Comparison of ENCODE assay signal across 2 cellular contexts in the genomic region with DNA sequence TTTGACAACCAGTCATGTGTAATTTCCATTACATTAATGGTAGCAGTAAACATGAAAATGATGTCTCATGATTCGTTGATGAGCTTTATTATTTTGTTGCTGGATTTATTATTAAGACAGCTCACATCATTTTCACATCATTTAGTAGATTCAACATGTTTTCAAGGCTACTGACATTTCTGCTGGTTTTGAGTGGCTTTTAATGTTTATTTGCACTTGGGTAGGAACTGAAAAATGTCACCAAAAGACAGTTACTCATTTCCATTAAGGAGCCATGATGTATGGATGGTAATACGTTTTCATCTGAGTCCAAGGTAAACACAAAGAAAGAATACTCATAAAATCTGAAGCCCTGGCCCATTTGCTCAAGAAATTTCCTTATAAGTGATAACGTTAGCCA.
TF ChIP-seq lines count a peak whose summit lies in the region.

No MANE protein-coding gene starts in this region.

TF ChIP-seq in A549, 52 proteins besides CTCF, POLR2A, EP300 and RAD21 (continued from another document):
- TF ChIP-seq EHMT2 (IDR thresholded peaks at IDR 0.05; ENCODE audit: low read depth) (no peak), NFE2L2 (conservative IDR thresholded peaks at IDR 0.05; ENCODE audit: low read length) (no peak), ESRRA (IDR thresholded peaks at IDR 0.05; ENCODE audit: borderline replicate concordance, low read length) (no peak), FOSL2 (IDR thresholded peaks at IDR 0.05) (no peak), FOSL2 (CRISPR knock-in tag; IDR thresholded peaks at IDR 0.05) (no peak), NPAS2 (CRISPR knock-in tag; IDR thresholded peaks at IDR 0.05; ENCODE audit: borderline replicate concordance) (no peak), ZNF302 (CRISPR knock-in tag; IDR thresholded peaks at IDR 0.05) (no peak), RFX5 (IDR thresholded peaks at IDR 0.05) (no peak), SMC3 (IDR thresholded peaks at IDR 0.05) (no peak)
- TF ChIP-seq, protein P1, sequence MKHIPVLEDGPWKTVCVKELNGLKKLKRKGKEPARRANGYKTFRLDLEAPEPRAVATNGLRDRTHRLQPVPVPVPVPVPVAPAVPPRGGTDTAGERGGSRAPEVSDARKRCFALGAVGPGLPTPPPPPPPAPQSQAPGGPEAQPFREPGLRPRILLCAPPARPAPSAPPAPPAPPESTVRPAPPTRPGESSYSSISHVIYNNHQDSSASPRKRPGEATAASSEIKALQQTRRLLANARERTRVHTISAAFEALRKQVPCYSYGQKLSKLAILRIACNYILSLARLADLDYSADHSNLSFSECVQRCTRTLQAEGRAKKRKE (CRISPR knock-in tag; IDR thresholded peaks at IDR 0.05; ENCODE audit: low read depth), result no peak

TF ChIP-seq in GM23338, 12 proteins besides CTCF, POLR2A, EP300 and RAD21 (continued from another document):
- TF ChIP-seq, protein P2, sequence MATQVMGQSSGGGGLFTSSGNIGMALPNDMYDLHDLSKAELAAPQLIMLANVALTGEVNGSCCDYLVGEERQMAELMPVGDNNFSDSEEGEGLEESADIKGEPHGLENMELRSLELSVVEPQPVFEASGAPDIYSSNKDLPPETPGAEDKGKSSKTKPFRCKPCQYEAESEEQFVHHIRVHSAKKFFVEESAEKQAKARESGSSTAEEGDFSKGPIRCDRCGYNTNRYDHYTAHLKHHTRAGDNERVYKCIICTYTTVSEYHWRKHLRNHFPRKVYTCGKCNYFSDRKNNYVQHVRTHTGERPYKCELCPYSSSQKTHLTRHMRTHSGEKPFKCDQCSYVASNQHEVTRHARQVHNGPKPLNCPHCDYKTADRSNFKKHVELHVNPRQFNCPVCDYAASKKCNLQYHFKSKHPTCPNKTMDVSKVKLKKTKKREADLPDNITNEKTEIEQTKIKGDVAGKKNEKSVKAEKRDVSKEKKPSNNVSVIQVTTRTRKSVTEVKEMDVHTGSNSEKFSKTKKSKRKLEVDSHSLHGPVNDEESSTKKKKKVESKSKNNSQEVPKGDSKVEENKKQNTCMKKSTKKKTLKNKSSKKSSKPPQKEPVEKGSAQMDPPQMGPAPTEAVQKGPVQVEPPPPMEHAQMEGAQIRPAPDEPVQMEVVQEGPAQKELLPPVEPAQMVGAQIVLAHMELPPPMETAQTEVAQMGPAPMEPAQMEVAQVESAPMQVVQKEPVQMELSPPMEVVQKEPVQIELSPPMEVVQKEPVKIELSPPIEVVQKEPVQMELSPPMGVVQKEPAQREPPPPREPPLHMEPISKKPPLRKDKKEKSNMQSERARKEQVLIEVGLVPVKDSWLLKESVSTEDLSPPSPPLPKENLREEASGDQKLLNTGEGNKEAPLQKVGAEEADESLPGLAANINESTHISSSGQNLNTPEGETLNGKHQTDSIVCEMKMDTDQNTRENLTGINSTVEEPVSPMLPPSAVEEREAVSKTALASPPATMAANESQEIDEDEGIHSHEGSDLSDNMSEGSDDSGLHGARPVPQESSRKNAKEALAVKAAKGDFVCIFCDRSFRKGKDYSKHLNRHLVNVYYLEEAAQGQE (IDR thresholded peaks at IDR 0.05; ENCODE audit: unreplicated experiment), result no peak
- TF ChIP-seq JUNB (IDR thresholded peaks at IDR 0.05; ENCODE audit: unreplicated experiment) (no peak), ZNF114 (CRISPR knock-in tag; IDR thresholded peaks at IDR 0.05) (no peak)
- TF ChIP-seq, protein P3, sequence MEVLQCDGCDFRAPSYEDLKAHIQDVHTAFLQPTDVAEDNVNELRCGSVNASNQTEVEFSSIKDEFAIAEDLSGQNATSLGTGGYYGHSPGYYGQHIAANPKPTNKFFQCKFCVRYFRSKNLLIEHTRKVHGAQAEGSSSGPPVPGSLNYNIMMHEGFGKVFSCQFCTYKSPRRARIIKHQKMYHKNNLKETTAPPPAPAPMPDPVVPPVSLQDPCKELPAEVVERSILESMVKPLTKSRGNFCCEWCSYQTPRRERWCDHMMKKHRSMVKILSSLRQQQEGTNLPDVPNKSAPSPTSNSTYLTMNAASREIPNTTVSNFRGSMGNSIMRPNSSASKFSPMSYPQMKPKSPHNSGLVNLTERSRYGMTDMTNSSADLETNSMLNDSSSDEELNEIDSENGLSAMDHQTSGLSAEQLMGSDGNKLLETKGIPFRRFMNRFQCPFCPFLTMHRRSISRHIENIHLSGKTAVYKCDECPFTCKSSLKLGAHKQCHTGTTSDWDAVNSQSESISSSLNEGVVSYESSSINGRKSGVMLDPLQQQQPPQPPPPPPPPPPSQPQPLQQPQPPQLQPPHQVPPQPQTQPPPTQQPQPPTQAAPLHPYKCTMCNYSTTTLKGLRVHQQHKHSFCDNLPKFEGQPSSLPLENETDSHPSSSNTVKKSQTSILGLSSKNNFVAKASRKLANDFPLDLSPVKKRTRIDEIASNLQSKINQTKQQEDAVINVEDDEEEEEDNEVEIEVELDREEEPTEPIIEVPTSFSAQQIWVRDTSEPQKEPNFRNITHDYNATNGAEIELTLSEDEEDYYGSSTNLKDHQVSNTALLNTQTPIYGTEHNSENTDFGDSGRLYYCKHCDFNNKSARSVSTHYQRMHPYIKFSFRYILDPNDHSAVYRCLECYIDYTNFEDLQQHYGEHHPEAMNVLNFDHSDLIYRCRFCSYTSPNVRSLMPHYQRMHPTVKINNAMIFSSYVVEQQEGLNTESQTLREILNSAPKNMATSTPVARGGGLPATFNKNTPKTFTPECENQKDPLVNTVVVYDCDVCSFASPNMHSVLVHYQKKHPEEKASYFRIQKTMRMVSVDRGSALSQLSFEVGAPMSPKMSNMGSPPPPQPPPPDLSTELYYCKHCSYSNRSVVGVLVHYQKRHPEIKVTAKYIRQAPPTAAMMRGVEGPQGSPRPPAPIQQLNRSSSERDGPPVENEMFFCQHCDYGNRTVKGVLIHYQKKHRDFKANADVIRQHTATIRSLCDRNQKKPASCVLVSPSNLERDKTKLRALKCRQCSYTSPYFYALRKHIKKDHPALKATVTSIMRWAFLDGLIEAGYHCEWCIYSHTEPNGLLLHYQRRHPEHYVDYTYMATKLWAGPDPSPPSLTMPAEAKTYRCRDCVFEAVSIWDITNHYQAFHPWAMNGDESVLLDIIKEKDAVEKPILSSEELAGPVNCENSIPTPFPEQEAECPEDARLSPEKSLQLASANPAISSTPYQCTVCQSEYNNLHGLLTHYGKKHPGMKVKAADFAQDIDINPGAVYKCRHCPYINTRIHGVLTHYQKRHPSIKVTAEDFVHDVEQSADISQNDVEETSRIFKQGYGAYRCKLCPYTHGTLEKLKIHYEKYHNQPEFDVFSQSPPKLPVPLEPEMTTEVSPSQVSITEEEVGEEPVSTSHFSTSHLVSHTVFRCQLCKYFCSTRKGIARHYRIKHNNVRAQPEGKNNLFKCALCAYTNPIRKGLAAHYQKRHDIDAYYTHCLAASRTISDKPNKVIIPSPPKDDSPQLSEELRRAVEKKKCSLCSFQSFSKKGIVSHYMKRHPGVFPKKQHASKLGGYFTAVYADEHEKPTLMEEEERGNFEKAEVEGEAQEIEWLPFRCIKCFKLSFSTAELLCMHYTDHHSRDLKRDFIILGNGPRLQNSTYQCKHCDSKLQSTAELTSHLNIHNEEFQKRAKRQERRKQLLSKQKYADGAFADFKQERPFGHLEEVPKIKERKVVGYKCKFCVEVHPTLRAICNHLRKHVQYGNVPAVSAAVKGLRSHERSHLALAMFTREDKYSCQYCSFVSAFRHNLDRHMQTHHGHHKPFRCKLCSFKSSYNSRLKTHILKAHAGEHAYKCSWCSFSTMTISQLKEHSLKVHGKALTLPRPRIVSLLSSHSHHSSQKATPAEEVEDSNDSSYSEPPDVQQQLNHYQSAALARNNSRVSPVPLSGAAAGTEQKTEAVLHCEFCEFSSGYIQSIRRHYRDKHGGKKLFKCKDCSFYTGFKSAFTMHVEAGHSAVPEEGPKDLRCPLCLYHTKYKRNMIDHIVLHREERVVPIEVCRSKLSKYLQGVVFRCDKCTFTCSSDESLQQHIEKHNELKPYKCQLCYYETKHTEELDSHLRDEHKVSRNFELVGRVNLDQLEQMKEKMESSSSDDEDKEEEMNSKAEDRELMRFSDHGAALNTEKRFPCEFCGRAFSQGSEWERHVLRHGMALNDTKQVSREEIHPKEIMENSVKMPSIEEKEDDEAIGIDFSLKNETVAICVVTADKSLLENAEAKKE (CRISPR knock-in tag; IDR thresholded peaks at IDR 0.05), result no peak
